9 cellular contexts compared by ENCODE assay signal in the genomic region with DNA sequence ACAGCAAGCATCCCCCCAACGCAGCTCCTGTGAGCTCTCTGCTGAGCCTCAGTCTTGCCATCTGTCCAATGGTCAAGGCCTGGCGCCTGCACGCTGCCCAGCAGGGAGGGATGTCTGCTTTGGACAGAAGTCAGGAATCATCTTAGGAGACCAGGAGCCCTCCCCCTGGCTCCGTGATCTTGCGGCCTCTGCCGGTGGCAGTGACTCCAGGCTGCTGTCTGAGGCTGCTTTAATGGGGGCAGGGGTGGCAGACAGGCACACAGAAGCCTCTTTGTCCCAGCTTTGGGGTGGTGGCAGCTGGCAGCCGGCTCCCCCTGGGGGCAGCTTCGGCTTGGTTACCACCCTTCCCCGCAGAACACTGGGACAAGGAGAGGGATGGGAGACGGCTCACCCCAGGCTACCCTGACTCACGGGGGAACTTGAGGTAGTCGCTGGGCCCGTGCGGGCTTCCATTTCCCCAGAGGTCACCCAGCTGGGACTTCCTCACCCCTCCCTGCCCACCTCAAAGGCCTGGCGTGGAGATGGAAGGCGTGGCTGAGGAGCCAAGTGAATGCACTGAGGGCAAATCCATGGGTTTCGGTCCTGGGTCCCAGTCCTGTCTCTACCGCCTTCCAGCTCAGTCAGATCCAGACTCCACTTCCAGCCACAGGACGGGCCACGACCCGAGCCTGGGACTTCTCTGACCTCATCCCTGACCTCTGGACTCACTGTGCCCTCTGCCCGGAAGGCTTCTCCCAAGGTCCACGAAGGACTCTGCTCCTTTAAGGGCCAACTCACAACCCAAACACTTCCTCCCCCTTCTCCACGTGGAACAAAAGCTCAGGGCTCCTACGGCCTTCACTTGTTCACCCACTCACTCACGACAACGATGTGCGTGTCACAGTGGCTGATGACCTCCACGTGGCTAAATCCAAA. TPM values are rescaled to one million over a fixed set of nuclear protein-coding genes. Genes with fewer than 3 reads are reported as not detected.
DNase-seq lines count a peak whose midpoint lies in the region; ATAC-seq and TF ChIP-seq lines count a peak whose summit lies in the region.
"Had no signal": no experiment of that assay in that cellular context is flagged by ENCODE, and none has a peak within 500 bp of the region (broad histone marks: within the 10 kb centered on the region; RNA-seq: fewer than 3 reads in every experiment).

No MANE protein-coding gene starts in this region.

- H3K27me3 ChIP-seq in SJCRH30 (no peaks in the 10 kb centered on the region), parathyroid adenoma (ENCODE audit: control insufficient read depth, insufficient read depth, low read length) (no peaks in the 10 kb centered on the region)

- intact Hi-C loops in CD14-positive monocyte (cut with micrococcal nuclease): no loop called here

- peaks cover 26% of the 10 kb centered on the region for H3K4me1 Mint-ChIP-seq in CD14-positive monocyte

- no peaks in the 10 kb centered on the region for H3K9me3 Mint-ChIP-seq in CD14-positive monocyte

- peaks cover 61 to 97% of the 10 kb centered on the region in 2 donors for H3K36me3 Mint-ChIP-seq in CD14-positive monocyte

- H3K4me3 Mint-ChIP-seq in CD14-positive monocyte: no peak overlapping the region

- H3K79me2 ChIP-seq in parathyroid adenoma: peaks cover 45% of the 10 kb centered on the region

- H3K9ac ChIP-seq in parathyroid adenoma: no peak overlapping the region

- H3K4me3 ChIP-seq in SJCRH30: no peak overlapping the region
- H3K4me3 ChIP-seq in parathyroid adenoma (ENCODE audit: low read depth, low read length): no peak overlapping the region

- H2AFZ ChIP-seq in parathyroid adenoma: no peak overlapping the region

- peak overlapping the region in 5 of 7 donors; percentile 26 to 90 (median 55) for H3K27ac Mint-ChIP-seq in CD14-positive monocyte

- H3K9me3 ChIP-seq in SJCRH30 (replicated peaks): no peaks in the 10 kb centered on the region
- no peaks in the 10 kb centered on the region for H3K9me3 ChIP-seq in parathyroid adenoma (ENCODE audit: control insufficient read depth, low read length)

- H3K4me2 ChIP-seq in parathyroid adenoma (ENCODE audit: low read length): peak overlapping the region; percentile 2

- no peak for DNase-seq in CD14-positive monocyte (ENCODE audit: low spot score)
- DNase-seq in SJCRH30: peak; percentile 96
- peak; percentile 95 for DNase-seq in globus pallidus (ENCODE audit: low spot score)
- DNase-seq in RKO (ENCODE audit: low spot score): no peak
- no peak for DNase-seq in NCI-H146 (lab: John Stamatoyannopoulos, UW)
- DNase-seq: NCI-H2227 treated with DMSO at 0.1 percent for 48 hours had no signal

- ATAC-seq in GM21529 (IDR thresholded peaks at IDR 0.05; ENCODE audit: unreplicated experiment) (no peak), HG03442 (IDR thresholded peaks at IDR 0.05; ENCODE audit: unreplicated experiment) (no peak)

- TF ChIP-seq CTCF in CD14-positive monocyte (IDR thresholded peaks at IDR 0.05) (no peak), parathyroid adenoma (IDR thresholded peaks at IDR 0.05) (peak; percentile 62)

- H3K27me3 Mint-ChIP-seq in CD14-positive monocyte (ENCODE audit: low read depth in 3 of 3): peaks cover 0 to 2% (median 1%) of the 10 kb centered on the region in 3 donors

- H3K36me3 ChIP-seq in SJCRH30 (peaks cover 54% of the 10 kb centered on the region), parathyroid adenoma (ENCODE audit: control insufficient read depth, insufficient read depth, low read length) (no peaks in the 10 kb centered on the region)

- H3K27ac ChIP-seq in SJCRH30 (peak overlapping the region; percentile 80), parathyroid adenoma (peak overlapping the region; percentile 91)

- peaks cover 18% of the 10 kb centered on the region for H3K4me1 ChIP-seq in SJCRH30
- H3K4me1 ChIP-seq in parathyroid adenoma: peaks cover 85% of the 10 kb centered on the region

RNA-seq across cellular contexts. Expression of gene PEDS1, which starts 14.8 kb away (rescaled TPM):
- 10 to 100 TPM; 19.6 to 25.2 TPM for polyA plus RNA-seq in CD14-positive monocyte
- total RNA-seq in SJCRH30 (2014; rRNA removed; shearing (Covaris generic)): 67.7 TPM in 2 replicates

RNA-seq across cellular contexts. Expression of gene UBE2V1, which starts 25.8 kb away (rescaled TPM):
- 10 to 100 TPM; 62.2 to 95.5 TPM for polyA plus RNA-seq in CD14-positive monocyte
- 216 and 249 TPM in 2 replicates for total RNA-seq in SJCRH30 (2014; rRNA removed; shearing (Covaris generic))

RNA-seq across cellular contexts. Expression of gene CEBPB, which starts 51.9 kb away (rescaled TPM):
- 10 to 100 TPM; 52.4 to 80.8 TPM for polyA plus RNA-seq in CD14-positive monocyte
- 6.6 and 9.3 TPM in 2 replicates for total RNA-seq in SJCRH30 (2014; rRNA removed; shearing (Covaris generic))

Comparison
In these comparisons a context has a peak if more than half of its experiments do, and no peak if none do; other contexts are left out.
1. DNase-seq: peak in SJCRH30 (2 of 2) and globus pallidus (single experiment); none in CD14-positive monocyte (single experiment), RKO (single experiment) and NCI-H146 (single experiment).